In genomic region chr4:76125816-76126215, GRCh38 we compare ENCODE assay signal across 31 cellular contexts. TPM values are rescaled to one million over a fixed set of nuclear protein-coding genes. Genes with fewer than 3 reads are reported as not detected.
"Had no signal": no experiment of that assay in that cellular context is flagged by ENCODE, and none has a peak within 500 bp of the region (broad histone marks: within the 10 kb centered on the region; RNA-seq: fewer than 3 reads in every experiment).

No MANE protein-coding gene starts in this region.

- H3K27ac ChIP-seq: epithelial cell of prostate, gastrocnemius medialis, heart left ventricle, hepatocyte, left lung, neural progenitor cell, parathyroid adenoma, stomach, thyroid gland, vagina had no signal

- H3K4me1 ChIP-seq: gastrocnemius medialis, heart left ventricle, left lung, neural progenitor cell, parathyroid adenoma, stomach, thyroid gland, vagina had no signal

- H3K9me3 ChIP-seq: gastrocnemius medialis, left lung, mucosa of descending colon, stomach, thyroid gland, vagina had no signal

- ATAC-seq: esophagus mucosa; gastrocnemius medialis; heart left ventricle; left cardiac atrium; left lung; mucosa of descending colon; natural killer cell treated with Interleukin-12 subunit alpha and Interleukin-12 subunit beta and Interleukin-15 and Interleukin-18, amount 100 ng/mL, for 72 hours; sciatic nerve had no signal

- H3K27me3 ChIP-seq: gastrocnemius medialis, heart left ventricle, hepatocyte, left lung, neural progenitor cell, stomach, thyroid gland, vagina had no signal

- H3K4me3 ChIP-seq: gastrocnemius medialis, heart left ventricle, hepatocyte, left lung, mucosa of descending colon, neural progenitor cell, smooth muscle cell, stomach, thyroid gland, vagina had no signal

- DNase-seq: effector CD8-positive, alpha-beta T cell; endodermal cell; foreskin fibroblast; gastrocnemius medialis; heart left ventricle; left cardiac atrium; left lung; mesenchymal stem cell; mucosa of descending colon; naive B cell; stimulated activated CD4-positive, alpha-beta T cell treated with anti-CD3 and anti-CD28 coated beads, Interleukin-12 subunit alpha, Interleukin-12 subunit beta, amount 100 ng/mL, for 4 hours; stimulated activated CD4-positive, alpha-beta T cell treated with anti-CD3 and anti-CD28 coated beads, Interleukin-1b, Interleukin-23, amount 100 ng/mL, for 48 hours; stimulated activated CD4-positive, alpha-beta T cell treated with anti-CD3 and anti-CD28 coated beads, Interleukin-4, amount 100 ng/mL, for 1 hour; stimulated activated CD8-positive, alpha-beta memory T cell treated with anti-CD3 and anti-CD28 coated beads, Interleukin-4, amount 100 ng/mL, for 48 hours; stimulated activated naive CD4-positive, alpha-beta T cell treated with Interleukin-2 at 50 U/mL for 16 hours; stomach; thyroid gland; trophoblast cell had no signal

RNA-seq across cellular contexts. Expression of gene ART3, which starts 51.3 kb away (rescaled TPM):
- total RNA-seq: esophagus mucosa, kidney epithelial cell, left lung, lung microvascular endothelial cell, smooth muscle cell, subcutaneous adipose tissue, ureter had no signal
